In the genomic region with DNA sequence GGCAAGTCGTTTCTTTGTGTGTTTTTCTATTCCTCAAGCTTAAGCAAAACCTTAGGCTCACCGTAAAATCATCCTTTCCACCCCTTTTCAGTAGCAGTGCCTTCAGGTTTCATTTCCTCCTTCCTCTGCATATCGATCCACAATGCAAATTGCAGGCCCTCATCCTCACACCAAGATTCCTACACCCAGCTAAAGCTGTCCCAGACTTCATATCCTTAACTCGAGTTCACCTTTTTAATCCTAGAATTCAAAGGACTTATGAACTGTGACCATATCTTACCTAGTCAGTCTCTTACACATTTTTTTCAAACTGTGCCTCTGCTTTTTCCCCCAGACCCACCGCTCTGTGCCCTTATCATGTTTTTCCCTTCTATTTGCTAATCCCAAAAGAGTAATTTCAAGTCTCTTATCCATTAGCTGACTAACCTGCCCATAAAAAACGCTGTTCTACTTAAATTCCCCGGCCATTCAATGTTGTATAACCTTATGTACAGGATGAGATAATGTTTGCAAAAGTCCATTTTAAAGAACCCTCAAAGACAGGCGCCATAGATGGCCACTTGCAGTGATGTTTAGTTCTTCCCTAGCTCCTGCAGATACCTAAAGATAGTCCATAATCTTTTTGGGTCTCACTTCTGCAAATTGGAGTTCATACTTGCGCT, we compare ENCODE assay signal across 8 cellular contexts.
DNase-seq lines count a peak whose midpoint lies in the region; ATAC-seq and TF ChIP-seq lines count a peak whose summit lies in the region.

No MANE protein-coding gene starts in this region.

- no peak for ATAC-seq in HG02938 (IDR thresholded peaks at IDR 0.05; ENCODE audit: unreplicated experiment)

- DNase-seq in NCI-H2107 treated with DMSO at 0.1 percent for 48 hours (lab: John Stamatoyannopoulos, UW; ENCODE audit: unreplicated experiment), result peak; percentile 100
- DNase-seq in NCI-H2107 (lab: John Stamatoyannopoulos, UW), result no peak
- no peak for DNase-seq in iPS DF 6.9 (ENCODE audit: low read depth, low spot score)
- no peak for DNase-seq in stimulated activated CD4-positive, alpha-beta T cell treated with anti-CD3 and anti-CD28 coated beads, Interleukin-4, amount 100 ng/mL, for 1 hour
- no peak for DNase-seq in superior temporal gyrus (ENCODE audit: extremely low spot score)

- H3K4me3 ChIP-seq in iPS DF 6.9 (ENCODE audit: low read length) (peak overlapping the region; percentile 86; the same call in 1 of the 2 replicates), stomach smooth muscle (ENCODE audit: low read length in 2 of 2) (peak overlapping the region; percentile 81 to 87)

- H3K9me3 ChIP-seq in iPS DF 6.9 (ENCODE audit: control insufficient read depth, insufficient read depth, low read length) (no peaks in the 10 kb centered on the region), stomach smooth muscle (ENCODE audit: control insufficient read depth in 2 of 2, low read length in 2 of 2) (no peaks in the 10 kb centered on the region)

- peaks cover 2% of the 10 kb centered on the region; the same call in 1 of the 2 replicates for H3K4me1 ChIP-seq in iPS DF 6.9 (ENCODE audit: control insufficient read depth, insufficient read depth, low read length)
- H3K4me1 ChIP-seq in stomach smooth muscle (ENCODE audit: control insufficient read depth, insufficient read depth, low read length), result peaks cover 15% of the 10 kb centered on the region

- no peak for TF ChIP-seq CTCF in VCaP (conservative IDR thresholded peaks at IDR 0.05)

- H3K27me3 ChIP-seq in iPS DF 6.9 (ENCODE audit: control insufficient read depth, insufficient read depth, low read length), result no peaks in the 10 kb centered on the region
- H3K27me3 ChIP-seq in stomach smooth muscle (ENCODE audit: control insufficient read depth in 1 of 2, insufficient read depth in 2 of 2, low read length in 2 of 2), result no peaks in the 10 kb centered on the region

- H3K27ac ChIP-seq in VCaP, result peak overlapping the region; percentile 86
- no peak overlapping the region for H3K27ac ChIP-seq in iPS DF 6.9 (ENCODE audit: low read length)
- H3K27ac ChIP-seq in stomach smooth muscle (ENCODE audit: low read length), result peak overlapping the region; percentile 82

- peak overlapping the region; percentile 72 to 81 for H3K9ac ChIP-seq in stomach smooth muscle (ENCODE audit: low read length in 2 of 2)

- no CpG with 5 or more reads among the region's 9 CpGs for WGBS in iPS DF 6.9 (ENCODE audit: insufficient coverage, insufficient read length)

- H3K36me3 ChIP-seq in iPS DF 6.9 (ENCODE audit: control insufficient read depth, insufficient read depth, low read length) (peaks cover 2% of the 10 kb centered on the region; the same call in 1 of the 2 replicates), stomach smooth muscle (ENCODE audit: control insufficient read depth in 2 of 2, insufficient read depth in 2 of 2, low read length in 2 of 2) (no peaks in the 10 kb centered on the region)
